1 cellular context compared by ENCODE assay signal in genomic region chr13:110726726-110727125, GRCh38.
A peak's percentile ranks its signal among the peaks of the same experiment; 100 is the strongest.
TF ChIP-seq lines count a peak whose summit lies in the region.

No MANE protein-coding gene starts in this region.

TF ChIP-seq in GM12878, 131 proteins besides CTCF, POLR2A, EP300 and RAD21 (continued from another document and continues in another):
- TF ChIP-seq E4F1 (IDR thresholded peaks at IDR 0.05; ENCODE audit: borderline replicate concordance, partially characterized antibody) (no peak), POLR2AphosphoS2 (IDR thresholded peaks at IDR 0.05; ENCODE audit: low read depth, low read length) (no peak), FOXM1 (IDR thresholded peaks at IDR 0.05; ENCODE audit: low read depth, low read length) (no peak), MYB (IDR thresholded peaks at IDR 0.05; ENCODE audit: borderline replicate concordance, low read depth, low read length) (no peak), MXI1 (IDR thresholded peaks at IDR 0.05; ENCODE audit: low read depth, low read length) (peak; percentile 67; the same call in 1 of the 2 replicates), SP1 (IDR thresholded peaks at IDR 0.05; ENCODE audit: low read depth, low read length) (no peak), PRDM15 (CRISPR knock-in tag; IDR thresholded peaks at IDR 0.05) (no peak), MEF2A (IDR thresholded peaks at IDR 0.05; ENCODE audit: insufficient read depth, low read depth, low read length) (no peak), RCOR1 (conservative IDR thresholded peaks at IDR 0.05; ENCODE audit: low read depth, low read length) (no peak), ZNF687 (IDR thresholded peaks at IDR 0.05) (no peak), HDAC6 (IDR thresholded peaks at IDR 0.05; ENCODE audit: unreplicated experiment) (no peak), RB1 (IDR thresholded peaks at IDR 0.05; ENCODE audit: borderline replicate concordance) (no peak), BACH1 (IDR thresholded peaks at IDR 0.05; ENCODE audit: borderline replicate concordance) (no peak), GATAD2B (conservative IDR thresholded peaks at IDR 0.05; ENCODE audit: low read depth) (peak; percentile 32), RAD51 (IDR thresholded peaks at IDR 0.05) (no peak), CHD2 (IDR thresholded peaks at IDR 0.05; ENCODE audit: borderline replicate concordance, low read depth, low read length) (0 out of 2 replicates have a peak, but pooled peaks have one; percentile 27), TCF3 (IDR thresholded peaks at IDR 0.05; ENCODE audit: borderline replicate concordance, insufficient read depth, low read depth, low read length) (no peak), MEF2B (IDR thresholded peaks at IDR 0.05; ENCODE audit: partially characterized antibody, poor library complexity, severe bottlenecking) (no peak), HDAC2 (IDR thresholded peaks at IDR 0.05) (no peak), SMC3 (IDR thresholded peaks at IDR 0.05; ENCODE audit: borderline replicate concordance, low read length) (no peak), IRF3 (IDR thresholded peaks at IDR 0.05) (no peak), BHLHE40 (IDR thresholded peaks at IDR 0.05; ENCODE audit: borderline replicate concordance in 1 of 2, low read depth in 2 of 2, low read length in 1 of 2) (peak in 1 of 2 experiments; percentile 45; a peak in 2 of 4 replicates), GABPA (IDR thresholded peaks at IDR 0.05; ENCODE audit: low read depth) (no peak), MYC (IDR thresholded peaks at IDR 0.05; ENCODE audit: insufficient read depth, insufficient read length, insufficient replicate concordance, low read length, severe bottlenecking) (no peak), YBX1 (IDR thresholded peaks at IDR 0.05) (no peak), E2F8 (IDR thresholded peaks at IDR 0.05; ENCODE audit: low read depth, partially characterized antibody) (no peak), SRF (IDR thresholded peaks at IDR 0.05; ENCODE audit: low read depth in 2 of 2, low read length in 2 of 2) (no peak), NFYA (IDR thresholded peaks at IDR 0.05; ENCODE audit: borderline replicate concordance, low read depth, low read length) (no peak), EED (IDR thresholded peaks at IDR 0.05; ENCODE audit: low read depth) (no peak), STAT1 (conservative IDR thresholded peaks at IDR 0.05) (no peak), CREM (IDR thresholded peaks at IDR 0.05; ENCODE audit: low read depth) (no peak), NKRF (conservative IDR thresholded peaks at IDR 0.05) (no peak), SKIL (IDR thresholded peaks at IDR 0.05; ENCODE audit: low read depth, poor library complexity, severe bottlenecking) (no peak), ZNF274 (IDR thresholded peaks at IDR 0.05; ENCODE audit: insufficient read depth, insufficient read length) (no peak), LARP7 (IDR thresholded peaks at IDR 0.05) (no peak), SMAD5 (IDR thresholded peaks at IDR 0.05; ENCODE audit: low read depth) (no peak), KAT2A (conservative IDR thresholded peaks at IDR 0.05; ENCODE audit: control insufficient read depth, low read depth, low read length) (no peak), SIX5 (IDR thresholded peaks at IDR 0.05; ENCODE audit: low read depth, low read length, severe bottlenecking) (no peak), KLF5 (IDR thresholded peaks at IDR 0.05; ENCODE audit: partially characterized antibody) (no peak), MAX (IDR thresholded peaks at IDR 0.05; ENCODE audit: low read depth, low read length) (0 out of 2 replicates have a peak, but pooled peaks have one; percentile 44), ETV6 (conservative IDR thresholded peaks at IDR 0.05 in 1 of 2, IDR thresholded peaks at IDR 0.05 in 1 of 2; ENCODE audit: borderline replicate concordance in 1 of 2, low read depth in 1 of 2) (no peak), IRF5 (IDR thresholded peaks at IDR 0.05; ENCODE audit: borderline replicate concordance) (no peak)
